Comparison of ENCODE assay signal across 17 cellular contexts in the genomic region with DNA sequence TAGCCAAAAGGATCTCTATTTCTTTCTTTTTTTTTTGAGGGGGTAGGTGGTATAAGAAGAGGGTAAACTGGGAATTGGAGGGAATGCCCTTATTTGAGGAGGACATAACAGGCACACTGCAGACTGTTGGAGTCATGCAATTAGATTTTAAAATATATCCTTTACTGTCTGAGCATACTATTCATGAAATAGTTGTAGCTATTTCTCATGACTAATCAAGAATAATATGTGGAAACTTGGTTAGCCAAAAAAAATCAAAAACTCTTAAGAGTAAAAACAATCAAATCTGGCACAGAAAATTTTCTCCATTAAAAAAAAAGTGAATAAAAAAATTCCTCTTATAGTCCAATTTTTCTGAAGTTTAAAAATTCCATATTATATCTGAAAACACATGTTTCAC.
A peak's percentile ranks its signal among the peaks of the same experiment; 100 is the strongest.
DNase-seq lines count a peak whose midpoint lies in the region; ATAC-seq and TF ChIP-seq lines count a peak whose summit lies in the region.
"Had no signal": no experiment of that assay in that cellular context is flagged by ENCODE, and none has a peak within 500 bp of the region (broad histone marks: within the 10 kb centered on the region; RNA-seq: fewer than 3 reads in every experiment).

No MANE protein-coding gene starts in this region.

- ATAC-seq in HG03460 (IDR thresholded peaks at IDR 0.05; ENCODE audit: unreplicated experiment), result no peak
- ATAC-seq: PC-3 had no signal

- TF ChIP-seq CTCF in cardiac fibroblast (IDR thresholded peaks at IDR 0.05; ENCODE audit: low read depth, low read length) (no peak), fibroblast of pulmonary artery (IDR thresholded peaks at IDR 0.05; ENCODE audit: low read length, missing control alignments) (no peak), mesothelial cell of epicardium (IDR thresholded peaks at IDR 0.05; ENCODE audit: unreplicated experiment) (no peak)

- DNase-seq in GM03348 (ENCODE audit: low spot score) (peak; percentile 30), cardiac fibroblast (ENCODE audit: low read depth in 2 of 2) (peak; percentile 6 to 51), fibroblast of pulmonary artery (ENCODE audit: low read depth) (peak; percentile 7), NCI-H226 (no peak), mesothelial cell of epicardium (ENCODE audit: low spot score in 2 of 2, unreplicated experiment in 2 of 2) (no peak), NCI-H2196 (lab: John Stamatoyannopoulos, UW; ENCODE audit: unreplicated experiment) (no peak)
- DNase-seq: ACHN, C1 segment of cervical spinal cord, H9, MV-4-11, NCI-H1436, NCI-H2081 treated with DMSO at 0.1 percent for 48 hours, NCI-H345, PC-3 had no signal

- no peak overlapping the region for H3K27ac Mint-ChIP-seq in mesothelial cell of epicardium
- H3K27ac Mint-ChIP-seq: H9, IgD-negative memory B cell had no signal

- H3K9me3 Mint-ChIP-seq in mesothelial cell of epicardium, result peaks cover 18% of the 10 kb centered on the region

- H3K4me3 Mint-ChIP-seq in mesothelial cell of epicardium, result no peak overlapping the region
- H3K4me3 Mint-ChIP-seq: H9, IgD-negative memory B cell had no signal

- no peak overlapping the region for H3K4me3 ChIP-seq in cardiac fibroblast (replicated peaks in 1 of 2; ENCODE audit: low read depth in 2 of 2, low read length in 2 of 2)
- no peak overlapping the region for H3K4me3 ChIP-seq in fibroblast of pulmonary artery (replicated peaks; ENCODE audit: low read depth, low read length)
- H3K4me3 ChIP-seq: SJSA1 had no signal

- H3K4me1 Mint-ChIP-seq in mesothelial cell of epicardium, result no peaks in the 10 kb centered on the region
- H3K4me1 Mint-ChIP-seq: H9 had no signal

- peaks cover 39% of the 10 kb centered on the region for H3K36me3 Mint-ChIP-seq in mesothelial cell of epicardium

- H3K27me3 Mint-ChIP-seq in mesothelial cell of epicardium (ENCODE audit: low read depth), result no peaks in the 10 kb centered on the region
- H3K27me3 Mint-ChIP-seq: IgD-negative memory B cell had no signal

Comparison
In these comparisons a context has a peak if more than half of its experiments do, and no peak if none do; other contexts are left out.
1. DNase-seq: peak in GM03348 (single experiment), cardiac fibroblast (2 of 2) and fibroblast of pulmonary artery (single experiment); none in NCI-H226 (single experiment), mesothelial cell of epicardium (0 of 2) and NCI-H2196 (single experiment).